ENCODE assay signal across 8 cellular contexts in the genomic region with DNA sequence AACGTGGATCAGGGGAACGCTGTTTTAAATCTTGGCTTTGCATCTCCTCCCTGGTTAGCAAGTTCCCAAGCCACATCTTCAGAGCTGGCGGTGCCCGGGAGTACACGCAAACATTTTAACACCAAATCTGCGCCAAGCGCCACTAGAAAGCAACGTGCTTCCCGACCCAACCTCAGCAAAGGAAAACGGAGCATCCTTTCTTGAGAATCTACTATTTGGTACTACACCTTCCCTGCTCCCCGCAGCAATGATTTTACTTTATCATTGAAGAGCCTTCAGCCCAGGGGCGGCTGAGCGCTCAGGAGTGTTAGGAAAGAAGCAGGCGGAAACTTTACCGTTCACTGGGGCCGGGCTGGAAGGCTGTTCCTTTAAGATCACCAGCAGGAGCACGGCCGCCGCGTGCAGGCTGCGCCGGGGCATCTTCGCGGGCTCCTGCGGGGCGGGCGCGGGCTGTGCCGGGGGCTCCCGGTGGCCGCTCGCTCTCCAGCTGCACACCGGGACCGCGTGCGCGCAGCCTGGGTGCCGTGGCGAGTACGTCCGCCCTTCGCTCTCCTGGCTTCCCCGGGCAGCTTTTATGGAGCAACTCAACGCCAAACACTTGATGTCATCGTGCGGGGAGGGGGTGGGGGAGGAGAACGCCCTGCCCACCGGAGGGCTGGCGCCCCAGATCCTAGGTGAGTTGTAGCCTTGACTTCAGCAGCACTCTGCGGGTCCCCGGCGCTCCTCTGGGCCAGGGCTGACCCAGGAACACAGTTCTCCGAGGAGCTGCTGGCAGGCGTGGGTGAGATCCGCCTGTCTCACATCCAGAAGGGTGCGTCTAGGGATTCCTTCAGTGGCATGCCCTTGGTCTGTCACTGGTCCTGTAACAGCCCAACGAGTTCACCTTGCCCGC. TPM values are rescaled to one million over a fixed set of nuclear protein-coding genes. Genes with fewer than 3 reads are reported as not detected.
DNase-seq lines count a peak whose midpoint lies in the region; ATAC-seq and TF ChIP-seq lines count a peak whose summit lies in the region.

A gene (minus strand): TSS at position 546 of the 892 bp plus-strand sequence. CDS start 126 bp downstream, at position 420.

- H3T11ph ChIP-seq in H9 (ENCODE audit: low read length): no peak within 1 kb of the TSS

- no peak within 1 kb of the TSS for H2BK120ac ChIP-seq in H9 (ENCODE audit: low read depth, low read length, poor library complexity, severe bottlenecking)
- no peak within 1 kb of the TSS for H2BK120ac ChIP-seq in neuronal stem cell (ENCODE audit: low read depth, low read length)

- H2BK12ac ChIP-seq in H9 (ENCODE audit: insufficient read length, low read depth, low read length) (no peak within 1 kb of the TSS), neuronal stem cell (ENCODE audit: low read length) (no peak within 1 kb of the TSS)

- H4K8ac ChIP-seq in H9 (replicated peaks; ENCODE audit: insufficient read length, low read depth, low read length): no peak within 1 kb of the TSS
- no peak within 1 kb of the TSS for H4K8ac ChIP-seq in neuronal stem cell (ENCODE audit: low read depth, low read length)

- H3K27ac Mint-ChIP-seq in H9: peak within 1 kb of the TSS in 1 of 3 experiments; percentile 46; a peak in 1 of 7 replicates
- H3K27ac Mint-ChIP-seq in activated CD8-positive, alpha-beta T cell treated with anti-CD3 and anti-CD28 coated beads for 36 hours: no peak within 1 kb of the TSS

- H3K9me3 ChIP-seq in H9 (ENCODE audit: control insufficient read depth, low read depth, low read length) (no peaks in the 10 kb centered on the region), neuronal stem cell (replicated peaks in 1 of 2; ENCODE audit: control insufficient read depth in 2 of 2, insufficient read depth in 1 of 2, low read depth in 1 of 2, low read length in 2 of 2) (peaks cover 0 to 2% of the 10 kb centered on the region in 2 donors)

- no peak within 1 kb of the TSS for H4K91ac ChIP-seq in H9 (ENCODE audit: insufficient read length, low read depth, low read length)
- H4K91ac ChIP-seq in neuronal stem cell (ENCODE audit: low read depth, low read length, poor library complexity): no peak within 1 kb of the TSS

- H3K23ac ChIP-seq in H9 (ENCODE audit: insufficient read length, low read depth, low read length) (no peak within 1 kb of the TSS), neuronal stem cell (ENCODE audit: low read depth, low read length, poor library complexity) (peak within 1 kb of the TSS; percentile 29)

- DNase-seq in 8988T: peak; percentile 29
- DNase-seq in H9: peak; percentile 63
- DNase-seq in activated CD8-positive, alpha-beta T cell treated with anti-CD3 and anti-CD28 coated beads for 36 hours: peak; percentile 36
- DNase-seq in foreskin fibroblast: peak; percentile 62 to 83
- DNase-seq in neuronal stem cell (ENCODE audit: low spot score): peak; percentile 38
- no peak for DNase-seq in NCI-H510A treated with DMSO at 0.1 percent for 48 hours (lab: John Stamatoyannopoulos, UW)
- no peak for DNase-seq in SIG-M5 (lab: John Stamatoyannopoulos, UW)
- DNase-seq in COLO829 (ENCODE audit: low spot score): no peak

- H4K5ac ChIP-seq in H9 (ENCODE audit: insufficient read length, low read depth, low read length): no peak within 1 kb of the TSS

- no peak within 1 kb of the TSS for H3K56ac ChIP-seq in H9 (ENCODE audit: insufficient read length, low read depth, low read length)

- peaks cover 11% of the 10 kb centered on the region for H3K23me2 ChIP-seq in H9 (ENCODE audit: insufficient read length, low read depth, low read length, poor library complexity, severe bottlenecking)

- H3K79me2 ChIP-seq in H9 (ENCODE audit: insufficient read depth, low read length): no peaks in the 10 kb centered on the region

- H3K9ac ChIP-seq in H9 (ENCODE audit: extremely low read depth, insufficient read length, low read length): no peak within 1 kb of the TSS
- H3K9ac ChIP-seq in neuronal stem cell (ENCODE audit: low read depth, low read length, poor library complexity): peak within 1 kb of the TSS; percentile 65

- H3K27ac ChIP-seq in H9 (ENCODE audit: insufficient read length, low read depth, low read length): no peak within 1 kb of the TSS
- H3K27ac ChIP-seq in neuronal stem cell (replicated peaks; ENCODE audit: low read length): no peak within 1 kb of the TSS

- H3K14ac ChIP-seq in H9 (ENCODE audit: insufficient read depth, low read length): peak within 1 kb of the TSS; percentile 59
- no peak within 1 kb of the TSS for H3K14ac ChIP-seq in neuronal stem cell (ENCODE audit: low read length)

- H3K4me1 ChIP-seq in H9 (ENCODE audit: insufficient read depth, low read length): no peaks in the 10 kb centered on the region; the same call in 1 of the 2 replicates
- H3K4me1 ChIP-seq in neuronal stem cell (ENCODE audit: control insufficient read depth in 2 of 2, insufficient read depth in 1 of 2, low read depth in 1 of 2, low read length in 2 of 2): peaks cover 12 to 27% of the 10 kb centered on the region in 2 donors

- no peak for TF ChIP-seq CTCF in H9 (conservative IDR thresholded peaks at IDR 0.05)
- TF ChIP-seq CTCF in activated CD8-positive, alpha-beta T cell treated with anti-CD3 and anti-CD28 coated beads for 36 hours (IDR thresholded peaks at IDR 0.05): no peak
- no peak for TF ChIP-seq CTCF in foreskin fibroblast (IDR thresholded peaks at IDR 0.05; ENCODE audit: low read depth, low read length)

- H4K20me1 ChIP-seq in H9 (ENCODE audit: control insufficient read depth, insufficient read depth, insufficient read length): no peaks in the 10 kb centered on the region

- peak within 1 kb of the TSS; percentile 69 to 83 for H3K4me3 Mint-ChIP-seq in H9
- H3K4me3 Mint-ChIP-seq in activated CD8-positive, alpha-beta T cell treated with anti-CD3 and anti-CD28 coated beads for 36 hours: peak within 1 kb of the TSS; percentile 63

- CTCF ChIA-PET in activated CD8-positive, alpha-beta T cell treated with anti-CD3 and anti-CD28 coated beads for 36 hours (lab: Charles Lee): interaction anchor here (0.6 to 0.8 kb wide), 3 partner anchors 23 to 306 kb away, joined by 3 read pairs; no protein-coding TSS in a partner anchor

- H3K4ac ChIP-seq in H9 (ENCODE audit: low read depth, low read length) (no peak within 1 kb of the TSS), neuronal stem cell (ENCODE audit: low read length) (no peak within 1 kb of the TSS)

- peak within 1 kb of the TSS; percentile 16 for H2AFZ ChIP-seq in H9 (ENCODE audit: low read length)
- H2AFZ ChIP-seq in neuronal stem cell (ENCODE audit: low read length): peak within 1 kb of the TSS; percentile 95

- H3K18ac ChIP-seq in H9 (ENCODE audit: insufficient read length, low read depth, low read length): no peak within 1 kb of the TSS
- H3K18ac ChIP-seq in neuronal stem cell (ENCODE audit: low read length): peak within 1 kb of the TSS; percentile 89

- H3K36me3 ChIP-seq in neuronal stem cell (replicated peaks in 1 of 2; ENCODE audit: control insufficient read depth in 2 of 2, insufficient read depth in 2 of 2, low read length in 2 of 2): no peaks in the 10 kb centered on the region

- H3K4me1 Mint-ChIP-seq in H9: peaks cover 33 to 42% of the 10 kb centered on the region in 2 experiments
- peaks cover 17% of the 10 kb centered on the region for H3K4me1 Mint-ChIP-seq in activated CD8-positive, alpha-beta T cell treated with anti-CD3 and anti-CD28 coated beads for 36 hours (ENCODE audit: low read depth)

- no peak within 1 kb of the TSS for H2AK5ac ChIP-seq in H9 (ENCODE audit: insufficient read length, low read length)
- no peak within 1 kb of the TSS for H2AK5ac ChIP-seq in neuronal stem cell (ENCODE audit: low read depth, low read length)

- peak; percentile 68 for ATAC-seq in activated CD8-positive, alpha-beta T cell treated with anti-CD3 and anti-CD28 coated beads for 36 hours

- no peaks in the 10 kb centered on the region; a peak in 1 of 7 replicates for H3K36me3 Mint-ChIP-seq in H9 (ENCODE audit: insufficient read depth in 1 of 3, low read depth in 3 of 3)
- no peaks in the 10 kb centered on the region for H3K36me3 Mint-ChIP-seq in activated CD8-positive, alpha-beta T cell treated with anti-CD3 and anti-CD28 coated beads for 36 hours (ENCODE audit: low read depth)

- H3K27me3 ChIP-seq in H9 (ENCODE audit: insufficient read depth, low read length) (peaks cover 9% of the 10 kb centered on the region; the same call in 1 of the 2 replicates), neuronal stem cell (ENCODE audit: control insufficient read depth in 3 of 3, insufficient read depth in 3 of 3, low read depth in 1 of 3, low read length in 3 of 3) (peaks cover 0 to 42% (median 24%) of the 10 kb centered on the region in 3 experiments)

- H3K4me2 ChIP-seq in H9 (ENCODE audit: insufficient read depth, insufficient read length, low read length): peak within 1 kb of the TSS; percentile 74
- peak within 1 kb of the TSS; percentile 80 for H3K4me2 ChIP-seq in neuronal stem cell (ENCODE audit: insufficient read depth, low read length, poor library complexity, severe bottlenecking)

- H3K27me3 Mint-ChIP-seq in H9 (ENCODE audit: low read depth): peaks cover 76% of the 10 kb centered on the region
- peaks cover 64% of the 10 kb centered on the region for H3K27me3 Mint-ChIP-seq in activated CD8-positive, alpha-beta T cell treated with anti-CD3 and anti-CD28 coated beads for 36 hours

- H3K4me3 ChIP-seq in foreskin fibroblast (ENCODE audit: low read depth in 1 of 2, low read length in 2 of 2): peak within 1 kb of the TSS; percentile 44 to 72
- peak within 1 kb of the TSS; percentile 44 to 78 for H3K4me3 ChIP-seq in neuronal stem cell (ENCODE audit: low read length in 2 of 2)

- POLR2A ChIA-PET in activated CD8-positive, alpha-beta T cell treated with anti-CD3 and anti-CD28 coated beads for 36 hours (lab: Charles Lee): interaction anchor here (0.5 to 0.9 kb wide), 3 partner anchors 9 to 382 kb away, joined by 3 to 4 read pairs (median 3); no protein-coding TSS in a partner anchor

- intact Hi-C loops in activated CD8-positive, alpha-beta T cell treated with anti-CD3 and anti-CD28 coated beads for 36 hours (cut with micrococcal nuclease): no loop called here

- no peak within 1 kb of the TSS for H2BK20ac ChIP-seq in H9 (ENCODE audit: low read depth, low read length, poor library complexity, severe bottlenecking)

- no CpG with 5 or more reads among the region's 58 CpGs for WGBS in H9 (ENCODE audit: extremely low coverage, insufficient read length, low lambda C conversion rate)
- no CpG with 5 or more reads among the region's 58 CpGs for WGBS in neuronal stem cell (ENCODE audit: extremely low coverage in 2 of 2, insufficient read length in 2 of 2, insufficient replicate concordance in 1 of 2), 2 donors

- H3K79me1 ChIP-seq in H9 (ENCODE audit: insufficient read depth, low read depth, low read length, poor library complexity, severe bottlenecking) (no peaks in the 10 kb centered on the region), neuronal stem cell (ENCODE audit: low read depth, low read length) (no peaks in the 10 kb centered on the region)

- H3K9me3 Mint-ChIP-seq in H9: no peaks in the 10 kb centered on the region
- H3K9me3 Mint-ChIP-seq in activated CD8-positive, alpha-beta T cell treated with anti-CD3 and anti-CD28 coated beads for 36 hours: no peaks in the 10 kb centered on the region

- H2BK5ac ChIP-seq in H9 (ENCODE audit: insufficient read length, low read length) (no peak within 1 kb of the TSS), neuronal stem cell (ENCODE audit: low read length) (no peak within 1 kb of the TSS)

- H2BK15ac ChIP-seq in H9 (ENCODE audit: low read depth, low read length): no peak within 1 kb of the TSS
- H2BK15ac ChIP-seq in neuronal stem cell (ENCODE audit: low read length): no peak within 1 kb of the TSS

RNA-seq across cellular contexts. Expression of the gene that starts here (rescaled TPM):
- 0.42 and 0.68 TPM in 2 replicates for total RNA-seq in H9 (2021)
- total RNA-seq in activated CD8-positive, alpha-beta T cell treated with anti-CD3 and anti-CD28 coated beads for 36 hours: under 1 TPM in 1 of 2 experiments, not detected in 1; 0.58 TPM
- polyA plus RNA-seq in neuronal stem cell (2013, experiment 1 of 2): 0.43 TPM
- polyA plus RNA-seq in neuronal stem cell (2013, experiment 2 of 2): 0.46 TPM

Comparison
In these comparisons a context has a peak if more than half of its experiments do, and no peak if none do; other contexts are left out.
1. Peak in DNase-seq and H3K4me2 ChIP-seq in H9; RNA of the gene not detected or under 1 TPM.
2. Peak in DNase-seq and ATAC-seq in activated CD8-positive, alpha-beta T cell treated with anti-CD3 and anti-CD28 coated beads for 36 hours; RNA of the gene not detected or under 1 TPM.
3. DNase-seq: peak in 8988T (single experiment), foreskin fibroblast (2 of 2) and neuronal stem cell (single experiment); none in NCI-H510A treated with DMSO at 0.1 percent for 48 hours (single experiment), SIG-M5 (single experiment) and COLO829 (single experiment).